ENCODE assay signal across 1 cellular context in the genomic region with DNA sequence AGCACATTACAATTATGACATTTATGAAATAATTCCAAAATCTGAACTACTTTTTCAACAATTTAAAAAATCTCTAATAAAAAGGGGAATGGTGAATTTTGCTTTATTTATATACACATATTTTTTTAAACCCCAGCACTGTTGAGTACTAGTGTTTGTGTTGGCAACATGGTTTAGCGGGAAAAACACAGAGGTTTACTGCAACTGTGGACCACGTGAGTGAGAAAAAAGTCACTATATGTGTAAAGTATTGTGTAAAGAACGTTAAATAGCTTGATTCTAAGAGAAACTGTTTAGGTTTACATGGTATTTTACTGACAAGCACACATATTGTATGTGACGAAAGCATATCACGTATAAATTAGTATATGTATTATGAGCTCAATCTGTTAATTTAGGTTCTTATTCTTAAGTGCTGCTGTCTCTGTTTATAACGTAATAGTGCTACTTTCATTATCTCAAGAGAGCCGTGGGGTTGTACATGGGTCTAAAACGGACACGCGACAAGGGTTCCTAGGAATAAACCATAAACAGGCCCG.
TF ChIP-seq lines count a peak whose summit lies in the region.

No MANE protein-coding gene starts in this region.

TF ChIP-seq in A549, 52 proteins besides CTCF, POLR2A, EP300 and RAD21:
- TF ChIP-seq, protein P1, sequence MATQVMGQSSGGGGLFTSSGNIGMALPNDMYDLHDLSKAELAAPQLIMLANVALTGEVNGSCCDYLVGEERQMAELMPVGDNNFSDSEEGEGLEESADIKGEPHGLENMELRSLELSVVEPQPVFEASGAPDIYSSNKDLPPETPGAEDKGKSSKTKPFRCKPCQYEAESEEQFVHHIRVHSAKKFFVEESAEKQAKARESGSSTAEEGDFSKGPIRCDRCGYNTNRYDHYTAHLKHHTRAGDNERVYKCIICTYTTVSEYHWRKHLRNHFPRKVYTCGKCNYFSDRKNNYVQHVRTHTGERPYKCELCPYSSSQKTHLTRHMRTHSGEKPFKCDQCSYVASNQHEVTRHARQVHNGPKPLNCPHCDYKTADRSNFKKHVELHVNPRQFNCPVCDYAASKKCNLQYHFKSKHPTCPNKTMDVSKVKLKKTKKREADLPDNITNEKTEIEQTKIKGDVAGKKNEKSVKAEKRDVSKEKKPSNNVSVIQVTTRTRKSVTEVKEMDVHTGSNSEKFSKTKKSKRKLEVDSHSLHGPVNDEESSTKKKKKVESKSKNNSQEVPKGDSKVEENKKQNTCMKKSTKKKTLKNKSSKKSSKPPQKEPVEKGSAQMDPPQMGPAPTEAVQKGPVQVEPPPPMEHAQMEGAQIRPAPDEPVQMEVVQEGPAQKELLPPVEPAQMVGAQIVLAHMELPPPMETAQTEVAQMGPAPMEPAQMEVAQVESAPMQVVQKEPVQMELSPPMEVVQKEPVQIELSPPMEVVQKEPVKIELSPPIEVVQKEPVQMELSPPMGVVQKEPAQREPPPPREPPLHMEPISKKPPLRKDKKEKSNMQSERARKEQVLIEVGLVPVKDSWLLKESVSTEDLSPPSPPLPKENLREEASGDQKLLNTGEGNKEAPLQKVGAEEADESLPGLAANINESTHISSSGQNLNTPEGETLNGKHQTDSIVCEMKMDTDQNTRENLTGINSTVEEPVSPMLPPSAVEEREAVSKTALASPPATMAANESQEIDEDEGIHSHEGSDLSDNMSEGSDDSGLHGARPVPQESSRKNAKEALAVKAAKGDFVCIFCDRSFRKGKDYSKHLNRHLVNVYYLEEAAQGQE (IDR thresholded peaks at IDR 0.05), result no peak
- TF ChIP-seq CHD4 (IDR thresholded peaks at IDR 0.05; ENCODE audit: borderline replicate concordance) (no peak), POLR2AphosphoS2 (conservative IDR thresholded peaks at IDR 0.05; ENCODE audit: low read length) (no peak), JUNB (IDR thresholded peaks at IDR 0.05) (no peak), RCOR1 (IDR thresholded peaks at IDR 0.05; ENCODE audit: low read depth, low read length) (no peak), RARB (CRISPR knock-in tag; IDR thresholded peaks at IDR 0.05) (no peak), HOXB13 (CRISPR knock-in tag; IDR thresholded peaks at IDR 0.05; ENCODE audit: low read depth) (no peak), KDM5A (IDR thresholded peaks at IDR 0.05) (no peak), ESRRA (IDR thresholded peaks at IDR 0.05; ENCODE audit: borderline replicate concordance, low read length) (no peak), RFX5 (IDR thresholded peaks at IDR 0.05) (no peak), HOXB5 (CRISPR knock-in tag; IDR thresholded peaks at IDR 0.05) (no peak), ZFP36 (IDR thresholded peaks at IDR 0.05; ENCODE audit: borderline replicate concordance, partially characterized antibody) (no peak)
- TF ChIP-seq, protein P2, sequence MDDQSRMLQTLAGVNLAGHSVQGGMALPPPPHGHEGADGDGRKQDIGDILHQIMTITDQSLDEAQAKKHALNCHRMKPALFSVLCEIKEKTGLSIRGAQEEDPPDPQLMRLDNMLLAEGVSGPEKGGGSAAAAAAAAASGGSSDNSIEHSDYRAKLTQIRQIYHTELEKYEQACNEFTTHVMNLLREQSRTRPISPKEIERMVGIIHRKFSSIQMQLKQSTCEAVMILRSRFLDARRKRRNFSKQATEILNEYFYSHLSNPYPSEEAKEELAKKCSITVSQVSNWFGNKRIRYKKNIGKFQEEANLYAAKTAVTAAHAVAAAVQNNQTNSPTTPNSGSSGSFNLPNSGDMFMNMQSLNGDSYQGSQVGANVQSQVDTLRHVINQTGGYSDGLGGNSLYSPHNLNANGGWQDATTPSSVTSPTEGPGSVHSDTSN (IDR thresholded peaks at IDR 0.05), result no peak
- TF ChIP-seq, protein P3, sequence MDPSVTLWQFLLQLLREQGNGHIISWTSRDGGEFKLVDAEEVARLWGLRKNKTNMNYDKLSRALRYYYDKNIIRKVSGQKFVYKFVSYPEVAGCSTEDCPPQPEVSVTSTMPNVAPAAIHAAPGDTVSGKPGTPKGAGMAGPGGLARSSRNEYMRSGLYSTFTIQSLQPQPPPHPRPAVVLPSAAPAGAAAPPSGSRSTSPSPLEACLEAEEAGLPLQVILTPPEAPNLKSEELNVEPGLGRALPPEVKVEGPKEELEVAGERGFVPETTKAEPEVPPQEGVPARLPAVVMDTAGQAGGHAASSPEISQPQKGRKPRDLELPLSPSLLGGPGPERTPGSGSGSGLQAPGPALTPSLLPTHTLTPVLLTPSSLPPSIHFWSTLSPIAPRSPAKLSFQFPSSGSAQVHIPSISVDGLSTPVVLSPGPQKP (IDR thresholded peaks at IDR 0.05; ENCODE audit: low read depth, low read length), result no peak
